8 cellular contexts compared by ENCODE assay signal in the genomic region with DNA sequence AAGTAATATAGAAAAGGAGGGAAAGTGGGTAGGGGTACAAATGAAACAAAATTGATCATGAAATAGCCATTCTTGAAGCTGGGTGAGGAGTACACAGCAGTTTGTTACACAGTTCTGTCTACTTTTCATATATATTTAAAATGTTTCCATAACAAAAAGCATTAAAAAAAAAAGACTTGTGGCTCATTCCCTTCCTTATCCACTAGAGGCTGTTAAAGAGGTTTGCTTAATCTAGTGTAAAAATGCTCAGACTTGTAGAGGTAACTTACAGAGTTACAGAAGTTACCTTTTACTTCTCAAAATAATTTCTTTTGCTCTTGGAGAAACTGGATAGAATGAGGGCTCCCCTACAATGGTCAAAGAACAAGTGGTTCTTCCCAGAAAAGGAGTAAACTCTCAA. TPM values are rescaled to one million over a fixed set of nuclear protein-coding genes. Genes with fewer than 3 reads are reported as not detected.
DNase-seq lines count a peak whose midpoint lies in the region; ATAC-seq and TF ChIP-seq lines count a peak whose summit lies in the region.

No MANE protein-coding gene starts in this region.

- peaks cover 28% of the 10 kb centered on the region for H3K36me3 Mint-ChIP-seq in activated CD4-positive, alpha-beta T cell treated with anti-CD3 and anti-CD28 coated beads for 36 hours (ENCODE audit: low read depth)
- H3K36me3 Mint-ChIP-seq in stimulated activated effector memory CD8-positive, alpha-beta T cell treated with anti-CD3 and anti-CD28 coated beads, Interleukin-12 subunit alpha, Interleukin-12 subunit beta, amount 100 ng/mL, for 72 hours: peaks cover 42% of the 10 kb centered on the region

- H3K4me3 Mint-ChIP-seq in activated CD4-positive, alpha-beta T cell treated with anti-CD3 and anti-CD28 coated beads for 36 hours: peak overlapping the region; percentile 21
- peak overlapping the region; percentile 64 for H3K4me3 Mint-ChIP-seq in stimulated activated effector memory CD8-positive, alpha-beta T cell treated with anti-CD3 and anti-CD28 coated beads, Interleukin-12 subunit alpha, Interleukin-12 subunit beta, amount 100 ng/mL, for 72 hours

- TF ChIP-seq CTCF in dorsolateral prefrontal cortex (IDR thresholded peaks at IDR 0.05 in 54 of 56, conservative IDR thresholded peaks at IDR 0.05 in 2 of 56; ENCODE audit: low read depth in 1 of 56, partially characterized antibody in 56 of 56): peak in 49 of 56 donors; percentile 11 to 58 (median 37)

- H3K27ac ChIP-seq in dorsolateral prefrontal cortex: peak overlapping the region in 49 of 59 donors; percentile 1 to 86 (median 50)

- no peak for ATAC-seq in activated CD4-positive, alpha-beta T cell treated with anti-CD3 and anti-CD28 coated beads for 36 hours
- no peak for ATAC-seq in stimulated activated effector memory CD8-positive, alpha-beta T cell treated with anti-CD3 and anti-CD28 coated beads, Interleukin-12 subunit alpha, Interleukin-12 subunit beta, amount 100 ng/mL, for 72 hours
- no peak for ATAC-seq in GM18498 (IDR thresholded peaks at IDR 0.05; ENCODE audit: unreplicated experiment)

- peaks cover 91% of the 10 kb centered on the region for H3K4me1 Mint-ChIP-seq in activated CD4-positive, alpha-beta T cell treated with anti-CD3 and anti-CD28 coated beads for 36 hours
- H3K4me1 Mint-ChIP-seq in stimulated activated effector memory CD8-positive, alpha-beta T cell treated with anti-CD3 and anti-CD28 coated beads, Interleukin-12 subunit alpha, Interleukin-12 subunit beta, amount 100 ng/mL, for 72 hours: peaks cover 86% of the 10 kb centered on the region

- intact Hi-C loops in activated CD4-positive, alpha-beta T cell treated with anti-CD3 and anti-CD28 coated beads for 36 hours (cut with DNase I, micrococcal nuclease): loop anchor here (1.0 kb wide), 1 partner anchor 83 kb away; no protein-coding TSS in a partner anchor
- intact Hi-C loops in dorsolateral prefrontal cortex (cut with DNase I): loop anchor here (5.0 to 10.0 kb wide), 3 partner anchors 77 to 141 kb away; partner anchors contain the start of gene GPR155 (in 1 of the 2)

- H3K4me3 ChIP-seq in dorsolateral prefrontal cortex: no peak overlapping the region

- H3K27ac Mint-ChIP-seq in activated CD4-positive, alpha-beta T cell treated with anti-CD3 and anti-CD28 coated beads for 36 hours: peak overlapping the region; percentile 94
- peak overlapping the region; percentile 95 for H3K27ac Mint-ChIP-seq in stimulated activated effector memory CD8-positive, alpha-beta T cell treated with anti-CD3 and anti-CD28 coated beads, Interleukin-12 subunit alpha, Interleukin-12 subunit beta, amount 100 ng/mL, for 72 hours

- H3K27me3 Mint-ChIP-seq in activated CD4-positive, alpha-beta T cell treated with anti-CD3 and anti-CD28 coated beads for 36 hours: no peaks in the 10 kb centered on the region

- CTCF ChIA-PET in activated CD4-positive, alpha-beta T cell treated with anti-CD3 and anti-CD28 coated beads for 36 hours (lab: Charles Lee): interaction anchor here (1.0 to 2.7 kb wide), 9 partner anchors 10 to 143 kb away, joined by 3 to 11 read pairs (median 5); no protein-coding TSS in a partner anchor

- H3K9me3 Mint-ChIP-seq in activated CD4-positive, alpha-beta T cell treated with anti-CD3 and anti-CD28 coated beads for 36 hours (ENCODE audit: low read depth): no peaks in the 10 kb centered on the region
- no peaks in the 10 kb centered on the region for H3K9me3 Mint-ChIP-seq in stimulated activated effector memory CD8-positive, alpha-beta T cell treated with anti-CD3 and anti-CD28 coated beads, Interleukin-12 subunit alpha, Interleukin-12 subunit beta, amount 100 ng/mL, for 72 hours

- no peak for DNase-seq in activated CD4-positive, alpha-beta T cell treated with anti-CD3 and anti-CD28 coated beads for 36 hours
- DNase-seq in activated CD4-positive, alpha-beta T cell treated with anti-CD3 and anti-CD28 coated beads, Interleukin-2, amount 50 U/mL, for 48 hours: no peak
- DNase-seq in RKO (ENCODE audit: low spot score) (peak; percentile 53), dorsolateral prefrontal cortex (no peak), A172 (ENCODE audit: low spot score) (no peak), DMS79 treated with DMSO at 0.1 percent for 48 hours (lab: John Stamatoyannopoulos, UW) (no peak)
- DNase-seq in stimulated activated effector memory CD8-positive, alpha-beta T cell treated with anti-CD3 and anti-CD28 coated beads, Interleukin-12 subunit alpha, Interleukin-12 subunit beta, amount 100 ng/mL, for 72 hours (ENCODE audit: low spot score in 2 of 2): no peak

- H3K27me3 ChIP-seq in dorsolateral prefrontal cortex: no peaks in the 10 kb centered on the region

- POLR2A ChIA-PET in activated CD4-positive, alpha-beta T cell treated with anti-CD3 and anti-CD28 coated beads for 36 hours (lab: Charles Lee): no interaction called here

RNA-seq across cellular contexts. Expression of gene WIPF1, which starts 8.1 kb away (rescaled TPM):
- 100 to 1,000 TPM; 161 to 188 TPM for total RNA-seq in activated CD4-positive, alpha-beta T cell treated with anti-CD3 and anti-CD28 coated beads for 36 hours
- 100 to 1,000 TPM in 1 of 120 experiments, 10 to 100 TPM in 119; 15.8 to 100 (median 34.0) TPM for total RNA-seq in dorsolateral prefrontal cortex
- 8.1 and 8.6 TPM in 2 replicates for total RNA-seq in A172 (2014; rRNA removed; shearing (Covaris generic))
